8 cellular contexts compared by ENCODE assay signal in the genomic region with DNA sequence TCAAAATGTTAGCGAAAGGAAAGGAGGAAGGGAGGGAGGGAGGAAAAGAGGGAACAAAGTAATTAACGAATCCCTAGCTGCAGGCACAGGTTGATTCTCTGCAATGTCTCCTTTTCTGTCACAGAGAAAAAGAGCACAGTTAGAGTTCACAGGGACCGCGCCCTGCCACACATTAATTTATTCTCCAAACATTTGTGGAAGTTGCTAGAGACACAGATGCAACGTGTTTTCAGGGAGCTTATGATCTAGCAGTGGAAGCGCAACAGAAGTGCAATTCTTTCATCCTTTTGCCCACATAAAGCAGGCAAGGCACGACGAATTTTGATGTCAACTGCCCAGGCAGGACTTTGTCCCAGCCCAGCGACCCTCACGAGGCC.
DNase-seq lines count a peak whose midpoint lies in the region; ATAC-seq, FAIRE-seq and TF ChIP-seq lines count a peak whose summit lies in the region.

No MANE protein-coding gene starts in this region.

- TF ChIP-seq CTCF in GM10266 (IDR thresholded peaks at IDR 0.05; ENCODE audit: control insufficient read depth, insufficient read depth, low read depth, missing control alignments): no peak
- TF ChIP-seq CTCF in D721Med (IDR thresholded peaks at IDR 0.05; ENCODE audit: insufficient read depth, missing control alignments): no peak

- ATAC-seq in HG03139 (IDR thresholded peaks at IDR 0.05; ENCODE audit: unreplicated experiment) (peak; percentile 6), T-helper 17 cell (no peak)

- H3K36me3 Mint-ChIP-seq in T-helper 17 cell (ENCODE audit: low read depth): no peaks in the 10 kb centered on the region

- H3K9me3 ChIP-seq in T-helper 17 cell (ENCODE audit: control insufficient read depth, low read length, poor library complexity, severe bottlenecking) (no peaks in the 10 kb centered on the region), skeletal muscle satellite cell (replicated peaks; ENCODE audit: low read length) (no peaks in the 10 kb centered on the region), HAP-1 (no peaks in the 10 kb centered on the region)

- peak overlapping the region; percentile 10 for H3K4me3 ChIP-seq in iPS-11a (ENCODE audit: low read depth, low read length)
- peak overlapping the region; percentile 43 for H3K4me3 ChIP-seq in skeletal muscle satellite cell (ENCODE audit: low read length)
- H3K4me3 ChIP-seq in HAP-1: no peak overlapping the region

- H3K27me3 ChIP-seq in skeletal muscle satellite cell (ENCODE audit: control insufficient read depth, insufficient read depth, low read length) (no peaks in the 10 kb centered on the region), HAP-1 (ENCODE audit: low read depth) (no peaks in the 10 kb centered on the region)

- H3K4me3 Mint-ChIP-seq in T-helper 17 cell: peak overlapping the region; percentile 85

- H3K9ac ChIP-seq in skeletal muscle satellite cell (ENCODE audit: low read depth, low read length): peak overlapping the region; percentile 65

- FAIRE-seq in D721Med (lab: Jason Lieb, UNC): no peak

- H3K4me1 Mint-ChIP-seq in T-helper 17 cell: peaks cover 13% of the 10 kb centered on the region

- no peak overlapping the region for H3K27ac Mint-ChIP-seq in T-helper 17 cell

- H3K4me2 ChIP-seq in skeletal muscle satellite cell (ENCODE audit: low read length): peak overlapping the region; percentile 80

- H3K36me3 ChIP-seq in skeletal muscle satellite cell (ENCODE audit: insufficient read depth, low read length) (no peaks in the 10 kb centered on the region), HAP-1 (replicated peaks) (no peaks in the 10 kb centered on the region)

- no peaks in the 10 kb centered on the region for H3K27me3 Mint-ChIP-seq in T-helper 17 cell

- H3K4me1 ChIP-seq in skeletal muscle satellite cell (ENCODE audit: control insufficient read depth, insufficient read depth, low read length) (peaks cover 47% of the 10 kb centered on the region), HAP-1 (peaks cover 11% of the 10 kb centered on the region)

- DNase-seq in T-helper 17 cell: no peak
- no peak for DNase-seq in GM10266 (ENCODE audit: extremely low spot score)
- DNase-seq in HuH-7 (ENCODE audit: low spot score): no peak
- no peak for DNase-seq in HAP-1 (ENCODE audit: low spot score in 2 of 2)
- DNase-seq in D721Med (ENCODE audit: insufficient read length, low spot score): no peak

- in situ Hi-C loops in HAP-1 (cut with MboI; ENCODE audit: low sequenced_read_pairs): no loop called here
